26 cellular contexts compared by ENCODE assay signal in the genomic region with DNA sequence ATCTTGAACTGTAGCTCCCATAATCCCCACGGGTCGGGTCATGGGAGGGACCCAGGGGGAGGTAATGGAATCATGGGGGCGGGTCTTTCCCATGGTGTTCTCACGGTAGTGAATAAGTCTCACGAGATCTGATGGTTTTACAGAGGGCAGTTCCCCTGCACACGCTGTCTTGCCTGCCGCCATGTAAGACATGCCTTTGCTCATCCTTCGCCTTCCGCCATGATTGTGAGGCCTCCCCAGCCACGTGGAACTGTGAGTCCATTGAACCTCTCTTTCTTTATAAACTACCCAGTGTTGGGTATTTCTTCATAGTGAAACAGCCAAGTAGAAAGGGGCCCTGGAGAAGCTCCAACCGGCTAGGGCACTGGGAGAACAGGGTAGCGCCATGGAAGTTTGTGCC. TPM values are rescaled to one million over a fixed set of nuclear protein-coding genes. Genes with fewer than 3 reads are reported as not detected.
DNase-seq lines count a peak whose midpoint lies in the region; ATAC-seq, FAIRE-seq and TF ChIP-seq lines count a peak whose summit lies in the region.
"Had no signal": no experiment of that assay in that cellular context is flagged by ENCODE, and none has a peak within 500 bp of the region (broad histone marks: within the 10 kb centered on the region; RNA-seq: fewer than 3 reads in every experiment).

No MANE protein-coding gene starts in this region.

- peak; percentile 46 for DNase-seq in natural killer cell treated with Interleukin-12 subunit alpha and Interleukin-12 subunit beta and Interleukin-15 and Interleukin-18, amount 100 ng/mL, for 72 hours (ENCODE audit: low spot score)
- DNase-seq in natural killer cell (no peak), astrocyte (ENCODE audit: low read depth) (no peak), left lobe of liver (ENCODE audit: low spot score) (peak; percentile 0), COLO829 (ENCODE audit: low spot score) (no peak), NCI-H748 (lab: John Stamatoyannopoulos, UW; ENCODE audit: unreplicated experiment) (no peak), HUDEP-2 (lab: John Stamatoyannopoulos, UW; ENCODE audit: unreplicated experiment in 76 of 76) (no peak)
- DNase-seq: AML-193; C1 segment of cervical spinal cord; DMS153; MM.1S; NCI-H1417 treated with DMSO at 0.1 percent for 48 hours; NCI-H187; NCI-H510A treated with DMSO at 0.1 percent for 48 hours; NCI-H774; NK-92 treated with Interleukin-12 subunit alpha and Interleukin-12 subunit beta, amount 100 ng/mL, for 24 hours; Right ventricle myocardium superior had no signal

- ATAC-seq in natural killer cell treated with Interleukin-12 subunit alpha and Interleukin-12 subunit beta and Interleukin-15 and Interleukin-18, amount 100 ng/mL, for 72 hours: no peak
- ATAC-seq in natural killer cell: no peak
- no peak for ATAC-seq in left lobe of liver
- no peak for ATAC-seq in GM18858 (IDR thresholded peaks at IDR 0.05; ENCODE audit: unreplicated experiment)
- ATAC-seq: CD8-positive, alpha-beta T cell had no signal

- H3K27ac ChIP-seq in astrocyte (ENCODE audit: low read depth, low read length): no peak overlapping the region

- no peaks in the 10 kb centered on the region for H3K36me3 Mint-ChIP-seq in natural killer cell treated with Interleukin-12 subunit alpha and Interleukin-12 subunit beta and Interleukin-15 and Interleukin-18, amount 100 ng/mL, for 72 hours
- H3K36me3 Mint-ChIP-seq in natural killer cell (no peaks in the 10 kb centered on the region), astrocyte (ENCODE audit: low read depth, unreplicated experiment) (no peaks in the 10 kb centered on the region)
- H3K36me3 Mint-ChIP-seq: CD8-positive, alpha-beta T cell had no signal

- TF ChIP-seq CTCF in natural killer cell (IDR thresholded peaks at IDR 0.05) (no peak), astrocyte (IDR thresholded peaks at IDR 0.05; ENCODE audit: insufficient read depth, low read depth, low read length) (no peak)

- H3K27me3 Mint-ChIP-seq in natural killer cell treated with Interleukin-12 subunit alpha and Interleukin-12 subunit beta and Interleukin-15 and Interleukin-18, amount 100 ng/mL, for 72 hours: peaks cover 0 to 5% of the 10 kb centered on the region in 2 donors
- H3K27me3 Mint-ChIP-seq in natural killer cell (ENCODE audit: low read depth in 2 of 2) (peaks cover 2 to 6% of the 10 kb centered on the region in 2 donors), astrocyte (ENCODE audit: low read depth, unreplicated experiment) (no peaks in the 10 kb centered on the region)

- H3K4me1 Mint-ChIP-seq in natural killer cell treated with Interleukin-12 subunit alpha and Interleukin-12 subunit beta and Interleukin-15 and Interleukin-18, amount 100 ng/mL, for 72 hours (ENCODE audit: low read depth in 2 of 2): peaks cover 6 to 10% of the 10 kb centered on the region in 2 donors
- H3K4me1 Mint-ChIP-seq in natural killer cell (peaks cover 19 to 26% of the 10 kb centered on the region in 2 donors), astrocyte (ENCODE audit: low read depth, unreplicated experiment) (peaks cover 30% of the 10 kb centered on the region)

- peaks cover 16% of the 10 kb centered on the region for H3K4me1 ChIP-seq in astrocyte (ENCODE audit: insufficient read depth, low read length)

- H3K9me3 ChIP-seq in astrocyte (ENCODE audit: insufficient read depth, low read depth, low read length): no peaks in the 10 kb centered on the region

- FAIRE-seq in astrocyte (lab: Jason Lieb, UNC): peak; percentile 17
- FAIRE-seq: G401.6, GM12892, RCC 7860 had no signal

- no peak overlapping the region for H3K4me2 ChIP-seq in astrocyte (ENCODE audit: low read length)

- H3K36me3 ChIP-seq in astrocyte (ENCODE audit: insufficient read depth, low read length): no peaks in the 10 kb centered on the region

- no peaks in the 10 kb centered on the region for H3K27me3 ChIP-seq in astrocyte (ENCODE audit: insufficient read depth, low read length)

- no peak overlapping the region for H3K4me3 Mint-ChIP-seq in natural killer cell treated with Interleukin-12 subunit alpha and Interleukin-12 subunit beta and Interleukin-15 and Interleukin-18, amount 100 ng/mL, for 72 hours
- H3K4me3 Mint-ChIP-seq in natural killer cell (no peak overlapping the region), astrocyte (ENCODE audit: unreplicated experiment) (no peak overlapping the region)
- H3K4me3 Mint-ChIP-seq: CD8-positive, alpha-beta T cell had no signal

- H3K4me3 ChIP-seq in astrocyte (ENCODE audit: insufficient read depth, low read depth, low read length): no peak overlapping the region

- H3K27ac Mint-ChIP-seq in natural killer cell treated with Interleukin-12 subunit alpha and Interleukin-12 subunit beta and Interleukin-15 and Interleukin-18, amount 100 ng/mL, for 72 hours: no peak overlapping the region
- H3K27ac Mint-ChIP-seq in natural killer cell: no peak overlapping the region
- H3K27ac Mint-ChIP-seq in astrocyte (ENCODE audit: unreplicated experiment): peak overlapping the region; percentile 91
- H3K27ac Mint-ChIP-seq: CD8-positive, alpha-beta T cell had no signal

- H4K20me1 ChIP-seq in astrocyte (ENCODE audit: insufficient read depth, low read length): no peaks in the 10 kb centered on the region

- H3K9ac ChIP-seq in astrocyte (ENCODE audit: low read length): no peak overlapping the region

- intact Hi-C loops in natural killer cell (cut with micrococcal nuclease): no loop called here

- H2AFZ ChIP-seq in astrocyte (ENCODE audit: low read depth, low read length): no peak overlapping the region

- no peaks in the 10 kb centered on the region for H3K79me2 ChIP-seq in astrocyte (ENCODE audit: insufficient read depth, low read length)

- H3K9me3 Mint-ChIP-seq in natural killer cell treated with Interleukin-12 subunit alpha and Interleukin-12 subunit beta and Interleukin-15 and Interleukin-18, amount 100 ng/mL, for 72 hours: no peaks in the 10 kb centered on the region
- H3K9me3 Mint-ChIP-seq in natural killer cell (no peaks in the 10 kb centered on the region), astrocyte (ENCODE audit: unreplicated experiment) (peaks cover 9% of the 10 kb centered on the region)
- H3K9me3 Mint-ChIP-seq: CD8-positive, alpha-beta T cell had no signal

RNA-seq across cellular contexts. Expression of a gene that starts 12.3 kb away (rescaled TPM):
- not detected for total RNA-seq in natural killer cell treated with Interleukin-12 subunit alpha and Interleukin-12 subunit beta and Interleukin-15 and Interleukin-18, amount 100 ng/mL, for 72 hours
- total RNA-seq in natural killer cell (not detected), astrocyte (not detected in 2 replicates), left lobe of liver (not detected)
- total RNA-seq: A172; Calu3; CD8-positive, alpha-beta T cell; LHCN-M2; Right ventricle myocardium superior; SK-MEL-5 had no signal

RNA-seq across cellular contexts. Expression of a gene that starts 21.9 kb away (rescaled TPM):
- not detected for total RNA-seq in natural killer cell treated with Interleukin-12 subunit alpha and Interleukin-12 subunit beta and Interleukin-15 and Interleukin-18, amount 100 ng/mL, for 72 hours
- total RNA-seq in natural killer cell: not detected
- not detected in 2 replicates for total RNA-seq in astrocyte
- not detected for total RNA-seq in left lobe of liver
- total RNA-seq: A172; Calu3; CD8-positive, alpha-beta T cell; LHCN-M2; Right ventricle myocardium superior; SK-MEL-5 had no signal

RNA-seq across cellular contexts. Expression of a gene that starts 49.8 kb away (rescaled TPM):
- total RNA-seq in natural killer cell treated with Interleukin-12 subunit alpha and Interleukin-12 subunit beta and Interleukin-15 and Interleukin-18, amount 100 ng/mL, for 72 hours: 10 to 100 TPM; 55.6 to 61.1 TPM
- total RNA-seq in natural killer cell (10 to 100 TPM; 64.8 to 84.6 (median 84.1) TPM), astrocyte (21.4 and 22.3 TPM in 2 replicates), left lobe of liver (69.0 TPM)

RNA-seq across cellular contexts. Expression of a gene that starts 50.6 kb away (rescaled TPM):
- 100 to 1,000 TPM; 115 to 227 TPM for total RNA-seq in natural killer cell treated with Interleukin-12 subunit alpha and Interleukin-12 subunit beta and Interleukin-15 and Interleukin-18, amount 100 ng/mL, for 72 hours
- 100 to 1,000 TPM; 184 to 220 (median 197) TPM for total RNA-seq in natural killer cell
- total RNA-seq in astrocyte: 54.1 and 62.8 TPM in 2 replicates
- 5.6 TPM for total RNA-seq in left lobe of liver

RNA-seq across cellular contexts. Expression of a gene that starts 56.2 kb away (rescaled TPM):
- total RNA-seq in natural killer cell treated with Interleukin-12 subunit alpha and Interleukin-12 subunit beta and Interleukin-15 and Interleukin-18, amount 100 ng/mL, for 72 hours: not detected
- not detected for total RNA-seq in natural killer cell
- total RNA-seq in astrocyte: not detected in 2 replicates
- total RNA-seq in left lobe of liver: not detected
- total RNA-seq: A172; Calu3; CD8-positive, alpha-beta T cell; LHCN-M2; Right ventricle myocardium superior had no signal

Comparison
In these comparisons a context has a peak if more than half of its experiments do, and no peak if none do; other contexts are left out.
1. DNase-seq: peak in natural killer cell treated with Interleukin-12 subunit alpha and Interleukin-12 subunit beta and Interleukin-15 and Interleukin-18, amount 100 ng/mL, for 72 hours (single experiment) and left lobe of liver (single experiment); none in natural killer cell (single experiment), astrocyte (single experiment), COLO829 (single experiment), NCI-H748 (single experiment) and HUDEP-2 (0 of 76).